In genomic region chr6:136365781-136366354, GRCh38 we compare ENCODE assay signal across 9 cellular contexts.
DNase-seq lines count a peak whose midpoint lies in the region; ATAC-seq and TF ChIP-seq lines count a peak whose summit lies in the region.
"Had no signal": no experiment of that assay in that cellular context is flagged by ENCODE, and none has a peak within 500 bp of the region (broad histone marks: within the 10 kb centered on the region; RNA-seq: fewer than 3 reads in every experiment).

No MANE protein-coding gene starts in this region.

- H3K9me3 ChIP-seq in right cardiac atrium (ENCODE audit: control insufficient read depth, low read length) = no peaks in the 10 kb centered on the region
- H3K9me3 ChIP-seq in suprapubic skin = no peaks in the 10 kb centered on the region
- no peaks in the 10 kb centered on the region for H3K9me3 ChIP-seq in PC-9 (ENCODE audit: insufficient read depth, low read depth)
- H3K9me3 ChIP-seq: body of pancreas had no signal

- intact Hi-C loops in right cardiac atrium (cut with DNase I) = no loop called here
- intact Hi-C loops in PC-9 (cut with micrococcal nuclease; ENCODE audit: unreplicated experiment) = no loop called here

- DNase-seq in activated CD4-positive, alpha-beta T cell treated with anti-CD3 and anti-CD28 coated beads for 48 hours = peak; percentile 36
- DNase-seq in activated CD4-positive, alpha-beta T cell treated with anti-CD3 and anti-CD28 coated beads, Interleukin-2, amount 50 U/mL, for 4 hours = no peak
- DNase-seq in right cardiac atrium (peak; percentile 44 to 85 (median 83)), suprapubic skin (ENCODE audit: low spot score in 2 of 2) (peak; percentile 69 to 84), PC-9 (no peak), foreskin melanocyte (no peak), COLO829 (ENCODE audit: low spot score) (no peak)

- TF ChIP-seq EP300 in suprapubic skin (IDR thresholded peaks at IDR 0.05) = no peak

- POLR2A ChIA-PET in PC-9 (lab: Charles Lee; ENCODE audit: unreplicated experiment) = no interaction called here

- no peaks in the 10 kb centered on the region for H4K20me1 ChIP-seq in PC-9 (ENCODE audit: insufficient read depth)

- no peaks in the 10 kb centered on the region for H3K9me2 ChIP-seq in PC-9 (ENCODE audit: insufficient read depth)

- no peaks in the 10 kb centered on the region for H3K27me3 ChIP-seq in right cardiac atrium (ENCODE audit: control insufficient read depth, insufficient read depth)
- H3K27me3 ChIP-seq in suprapubic skin = no peaks in the 10 kb centered on the region
- no peaks in the 10 kb centered on the region for H3K27me3 ChIP-seq in PC-9 (ENCODE audit: insufficient read depth, low read depth)
- H3K27me3 ChIP-seq: body of pancreas had no signal

- no peak overlapping the region for H2AFZ ChIP-seq in PC-9

- CTCF ChIA-PET in PC-9 (lab: Charles Lee) = no interaction called here

- H3K4me3 ChIP-seq in right cardiac atrium (ENCODE audit: low read length) = no peak overlapping the region
- H3K4me3 ChIP-seq in suprapubic skin = no peak overlapping the region
- no peak overlapping the region for H3K4me3 ChIP-seq in PC-9
- H3K4me3 ChIP-seq: body of pancreas had no signal

- no peak overlapping the region for H3K4me2 ChIP-seq in PC-9

- ATAC-seq in right cardiac atrium = peak; percentile 67 to 75
- ATAC-seq: body of pancreas had no signal

- peaks cover 20% of the 10 kb centered on the region for H3K36me3 ChIP-seq in suprapubic skin
- peaks cover 11% of the 10 kb centered on the region; the same call in 1 of the 2 replicates for H3K36me3 ChIP-seq in PC-9 (ENCODE audit: low read depth)

- TF ChIP-seq CTCF in VCaP (conservative IDR thresholded peaks at IDR 0.05) (no peak), suprapubic skin (IDR thresholded peaks at IDR 0.05) (no peak), PC-9 (conservative IDR thresholded peaks at IDR 0.05) (no peak)

- H3K79me2 ChIP-seq in PC-9 (ENCODE audit: low read depth) = no peaks in the 10 kb centered on the region

- H3K4me1 ChIP-seq in right cardiac atrium (ENCODE audit: control insufficient read depth, insufficient read depth, low read length) (no peaks in the 10 kb centered on the region), suprapubic skin (no peaks in the 10 kb centered on the region), PC-9 (replicated peaks; ENCODE audit: insufficient read depth) (no peaks in the 10 kb centered on the region)
- H3K4me1 ChIP-seq: body of pancreas had no signal

- TF ChIP-seq POLR2A in suprapubic skin (IDR thresholded peaks at IDR 0.05) = no peak

- peak overlapping the region; percentile 59 for H3K27ac ChIP-seq in VCaP
- no peak overlapping the region for H3K27ac ChIP-seq in right cardiac atrium (ENCODE audit: low read length)
- no peak overlapping the region for H3K27ac ChIP-seq in suprapubic skin
- H3K27ac ChIP-seq in PC-9 = no peak overlapping the region
- H3K27ac ChIP-seq: body of pancreas had no signal

- BruUV-seq in PC-9 (replicated peaks; lab: Mats Ljungman, UMichigan) = no TSS peak

- no peaks in the 10 kb centered on the region for H3F3A ChIP-seq in PC-9 (ENCODE audit: insufficient read depth, low read depth)

- WGBS in right cardiac atrium = 44% methylated on average over 11 of the region's 11 CpGs
- 56% methylated on average over 11 of the region's 11 CpGs for WGBS in suprapubic skin

Comparison
In these comparisons a context has a peak if more than half of its experiments do, and no peak if none do; other contexts are left out.
1. DNase-seq: peak in activated CD4-positive, alpha-beta T cell treated with anti-CD3 and anti-CD28 coated beads for 48 hours (single experiment), right cardiac atrium (3 of 3) and suprapubic skin (2 of 2); none in activated CD4-positive, alpha-beta T cell treated with anti-CD3 and anti-CD28 coated beads, Interleukin-2, amount 50 U/mL, for 4 hours (0 of 2), PC-9 (0 of 2), foreskin melanocyte (single experiment) and COLO829 (single experiment).